Comparison of ENCODE assay signal across 19 cellular contexts in genomic region chr10:69952801-69953200, GRCh38.
DNase-seq lines count a peak whose midpoint lies in the region; ATAC-seq and TF ChIP-seq lines count a peak whose summit lies in the region.
"Had no signal": no experiment of that assay in that cellular context is flagged by ENCODE, and none has a peak within 500 bp of the region (broad histone marks: within the 10 kb centered on the region; RNA-seq: fewer than 3 reads in every experiment).

No MANE protein-coding gene starts in this region.

- peak overlapping the region; percentile 0; the same call in 1 of the 3 replicates for H3K4me3 Mint-ChIP-seq in GM23338
- H3K4me3 Mint-ChIP-seq in stimulated activated memory B cell treated with anti-CD40 and anti-IgM and Interleukin-4, amounts not matched to agents 10 μg/mL and 1 μg/mL and 100 μg/mL, for 72 hours, result peak overlapping the region; percentile 11
- H3K4me3 Mint-ChIP-seq: activated CD8-positive, alpha-beta T cell treated with anti-CD3 and anti-CD28 coated beads for 36 hours; natural killer cell; stimulated activated effector memory CD8-positive, alpha-beta T cell treated with anti-CD3 and anti-CD28 coated beads, Interleukin-12 subunit alpha, Interleukin-12 subunit beta, amount 100 ng/mL, for 72 hours had no signal

- no peaks in the 10 kb centered on the region for H3K36me3 ChIP-seq in GM23338 (ENCODE audit: insufficient read depth)
- no peaks in the 10 kb centered on the region for H3K36me3 ChIP-seq in iPS-18a (ENCODE audit: control insufficient read depth, low read depth, low read length)
- H3K36me3 ChIP-seq: thoracic aorta had no signal

- peaks cover 17% of the 10 kb centered on the region for H3K27me3 Mint-ChIP-seq in GM23338 (ENCODE audit: insufficient read depth, low read depth, poor library complexity)
- H3K27me3 Mint-ChIP-seq in stimulated activated memory B cell treated with anti-CD40 and anti-IgM and Interleukin-4, amounts not matched to agents 10 μg/mL and 1 μg/mL and 100 μg/mL, for 72 hours, result peaks cover 25% of the 10 kb centered on the region
- H3K27me3 Mint-ChIP-seq: activated CD8-positive, alpha-beta T cell treated with anti-CD3 and anti-CD28 coated beads for 36 hours had no signal

- H3K9me3 Mint-ChIP-seq in GM23338, result peaks cover 2% of the 10 kb centered on the region; the same call in 1 of the 3 replicates
- no peaks in the 10 kb centered on the region for H3K9me3 Mint-ChIP-seq in stimulated activated memory B cell treated with anti-CD40 and anti-IgM and Interleukin-4, amounts not matched to agents 10 μg/mL and 1 μg/mL and 100 μg/mL, for 72 hours
- H3K9me3 Mint-ChIP-seq: activated CD8-positive, alpha-beta T cell treated with anti-CD3 and anti-CD28 coated beads for 36 hours; natural killer cell; stimulated activated effector memory CD8-positive, alpha-beta T cell treated with anti-CD3 and anti-CD28 coated beads, Interleukin-12 subunit alpha, Interleukin-12 subunit beta, amount 100 ng/mL, for 72 hours had no signal

- H4K20me1 ChIP-seq in GM23338 (replicated peaks; ENCODE audit: insufficient read depth), result no peaks in the 10 kb centered on the region

- peaks cover 11% of the 10 kb centered on the region for H3K4me1 ChIP-seq in GM23338 (ENCODE audit: insufficient read depth)
- H3K4me1 ChIP-seq in iPS-18a (ENCODE audit: control insufficient read depth, low read depth, low read length), result peaks cover 16% of the 10 kb centered on the region

- no peak overlapping the region for H3K9ac ChIP-seq in iPS-18a (ENCODE audit: low read length)

- peak; percentile 81 for DNase-seq in GM23338 (ENCODE audit: low spot score)
- peak; percentile 34 for DNase-seq in astrocyte of the hippocampus (ENCODE audit: low read depth, low spot score)
- no peak for DNase-seq in COLO829 (ENCODE audit: low spot score)
- DNase-seq: activated CD8-positive, alpha-beta T cell treated with anti-CD3 and anti-CD28 coated beads for 36 hours; activated naive CD4-positive, alpha-beta T cell treated with Interleukin-2 at 50 U/mL for 16 hours; activated T-cell treated with anti-CD3 and anti-CD28 coated beads, Interleukin-2, amount 50 U/mL, for 1 hour; aorta; cerebellar nuclear complex; natural killer cell; NCI-H1436; NCI-H510A treated with DMSO at 0.1 percent for 48 hours; T1000 had no signal

- H3K27me3 ChIP-seq in GM23338 (ENCODE audit: insufficient read depth) (no peaks in the 10 kb centered on the region), iPS-18a (ENCODE audit: control insufficient read depth, insufficient read depth, low read length) (no peaks in the 10 kb centered on the region)

- no peak overlapping the region for H3K27ac ChIP-seq in GM23338 (ENCODE audit: low read depth)
- no peak overlapping the region for H3K27ac ChIP-seq in iPS-18a (ENCODE audit: low read length)
- H3K27ac ChIP-seq: thoracic aorta had no signal

- no peak for TF ChIP-seq CTCF in GM23338 (conservative IDR thresholded peaks at IDR 0.05; ENCODE audit: low read depth in 2 of 2)

- ATAC-seq in GM23338, result peak; percentile 89
- ATAC-seq in stimulated activated memory B cell treated with anti-CD40 and anti-IgM and Interleukin-4, amounts not matched to agents 10 μg/mL and 1 μg/mL and 100 μg/mL, for 72 hours, result no peak
- no peak for ATAC-seq in HG02763 (IDR thresholded peaks at IDR 0.05; ENCODE audit: unreplicated experiment)
- no peak for ATAC-seq in GM21423 (IDR thresholded peaks at IDR 0.05; ENCODE audit: unreplicated experiment)
- ATAC-seq: activated CD4-positive, CD25-positive, alpha-beta regulatory T cell treated with anti-CD3 and anti-CD28 coated beads, Interleukin-2, amount 50 U/mL, for 24 hours; activated CD8-positive, alpha-beta T cell treated with anti-CD3 and anti-CD28 coated beads for 36 hours; natural killer cell; stimulated activated effector memory CD8-positive, alpha-beta T cell treated with anti-CD3 and anti-CD28 coated beads, Interleukin-12 subunit alpha, Interleukin-12 subunit beta, amount 100 ng/mL, for 72 hours had no signal

- no peaks in the 10 kb centered on the region for H3K36me3 Mint-ChIP-seq in GM23338 (ENCODE audit: low read depth)
- no peaks in the 10 kb centered on the region for H3K36me3 Mint-ChIP-seq in stimulated activated memory B cell treated with anti-CD40 and anti-IgM and Interleukin-4, amounts not matched to agents 10 μg/mL and 1 μg/mL and 100 μg/mL, for 72 hours
- H3K36me3 Mint-ChIP-seq: natural killer cell; stimulated activated effector memory CD8-positive, alpha-beta T cell treated with anti-CD3 and anti-CD28 coated beads, Interleukin-12 subunit alpha, Interleukin-12 subunit beta, amount 100 ng/mL, for 72 hours had no signal

- H3F3A ChIP-seq in GM23338 (replicated peaks; ENCODE audit: low read depth), result no peaks in the 10 kb centered on the region

- H3K27ac Mint-ChIP-seq in GM23338, result no peak overlapping the region
- peak overlapping the region; percentile 82 for H3K27ac Mint-ChIP-seq in stimulated activated memory B cell treated with anti-CD40 and anti-IgM and Interleukin-4, amounts not matched to agents 10 μg/mL and 1 μg/mL and 100 μg/mL, for 72 hours
- H3K27ac Mint-ChIP-seq: activated CD8-positive, alpha-beta T cell treated with anti-CD3 and anti-CD28 coated beads for 36 hours; natural killer cell; stimulated activated effector memory CD8-positive, alpha-beta T cell treated with anti-CD3 and anti-CD28 coated beads, Interleukin-12 subunit alpha, Interleukin-12 subunit beta, amount 100 ng/mL, for 72 hours had no signal

- peak overlapping the region; percentile 58; the same call in 1 of the 2 replicates for H3K4me2 ChIP-seq in GM23338

- H3K79me2 ChIP-seq in GM23338 (replicated peaks; ENCODE audit: insufficient read depth), result no peaks in the 10 kb centered on the region

- peaks cover 28% of the 10 kb centered on the region for H3K4me1 Mint-ChIP-seq in GM23338
- H3K4me1 Mint-ChIP-seq in stimulated activated memory B cell treated with anti-CD40 and anti-IgM and Interleukin-4, amounts not matched to agents 10 μg/mL and 1 μg/mL and 100 μg/mL, for 72 hours, result peaks cover 54% of the 10 kb centered on the region
- H3K4me1 Mint-ChIP-seq: natural killer cell; stimulated activated effector memory CD8-positive, alpha-beta T cell treated with anti-CD3 and anti-CD28 coated beads, Interleukin-12 subunit alpha, Interleukin-12 subunit beta, amount 100 ng/mL, for 72 hours had no signal

- H3K4me3 ChIP-seq in GM23338 (no peak overlapping the region), iPS-18a (ENCODE audit: low read length) (peak overlapping the region; percentile 7)
- H3K4me3 ChIP-seq: thoracic aorta had no signal

- H3K9me2 ChIP-seq in GM23338 (ENCODE audit: insufficient read depth), result no peaks in the 10 kb centered on the region

- H3K9me3 ChIP-seq in iPS-18a (ENCODE audit: control insufficient read depth, low read depth, low read length), result no peaks in the 10 kb centered on the region
- H3K9me3 ChIP-seq: thoracic aorta had no signal

- H2AFZ ChIP-seq in GM23338, result no peak overlapping the region

TF ChIP-seq in GM23338, 12 proteins besides CTCF, POLR2A, EP300 and RAD21 (continues in another document):
- TF ChIP-seq REST (IDR thresholded peaks at IDR 0.05; ENCODE audit: unreplicated experiment) (no peak), NANOG (IDR thresholded peaks at IDR 0.05; ENCODE audit: borderline replicate concordance) (no peak), CREB1 (CRISPR knock-in tag; IDR thresholded peaks at IDR 0.05; ENCODE audit: low read depth) (no peak), EZH2phosphoT487 (IDR thresholded peaks at IDR 0.05; ENCODE audit: unreplicated experiment) (no peak), EZH2 (IDR thresholded peaks at IDR 0.05; ENCODE audit: low read depth, unreplicated experiment) (no peak), ZNF114 (CRISPR knock-in tag; IDR thresholded peaks at IDR 0.05) (no peak)
